Comparison of ENCODE assay signal across 19 cellular contexts in genomic region chr14:81446279-81447007, GRCh38. TPM values are rescaled to one million over a fixed set of nuclear protein-coding genes. Genes with fewer than 3 reads are reported as not detected.
DNase-seq lines count a peak whose midpoint lies in the region; ATAC-seq and TF ChIP-seq lines count a peak whose summit lies in the region.
"Had no signal": no experiment of that assay in that cellular context is flagged by ENCODE, and none has a peak within 500 bp of the region (broad histone marks: within the 10 kb centered on the region; RNA-seq: fewer than 3 reads in every experiment).

No MANE protein-coding gene starts in this region.

- H2BK12ac ChIP-seq in mesenchymal stem cell (ENCODE audit: low read length in 2 of 2): no peak overlapping the region

- DNase-seq in GM23338 (ENCODE audit: low spot score) (peak; percentile 6), astrocyte of the hippocampus (ENCODE audit: low read depth, low spot score) (peak; percentile 49), mesenchymal stem cell (no peak), NCI-H526 treated with DMSO at 0.1 percent for 48 hours (lab: John Stamatoyannopoulos, UW) (no peak)
- DNase-seq: BE2C; CD4-positive, CD25-positive, alpha-beta regulatory T cell; COR-L47; DMS153; GOT3; KG1; NCI-H1105 treated with DMSO at 0.1 percent for 48 hours; NCI-H1694; NCI-H2081 treated with DMSO at 0.1 percent for 48 hours; NCI-H82; OCI-M1; Right ventricle myocardium superior had no signal

- H3K4me2 ChIP-seq in GM23338: no peak overlapping the region
- no peak overlapping the region for H3K4me2 ChIP-seq in mesenchymal stem cell (ENCODE audit: low read length, poor library complexity, severe bottlenecking)

- WGBS in mesenchymal stem cell: 94% methylated on average over 8 of the region's 9 CpGs

- H3K27ac ChIP-seq in GM23338 (ENCODE audit: low read depth) (no peak overlapping the region), mesenchymal stem cell (ENCODE audit: low read length, poor library complexity, severe bottlenecking) (no peak overlapping the region), skeletal muscle tissue (ENCODE audit: low read depth, low read length) (peak overlapping the region; percentile 59)

- H3K4me3 ChIP-seq in GM23338 (no peak overlapping the region), mesenchymal stem cell (ENCODE audit: insufficient read depth in 1 of 2, low read depth in 1 of 2, low read length in 2 of 2) (no peak overlapping the region), skeletal muscle tissue (ENCODE audit: low read length in 3 of 3) (no peak overlapping the region)

- H3K9ac ChIP-seq in mesenchymal stem cell (ENCODE audit: low read length) (peak overlapping the region; percentile 22), skeletal muscle tissue (ENCODE audit: low read depth in 1 of 3, low read length in 3 of 3) (no peak overlapping the region)

- H3K27me3 ChIP-seq in GM23338 (ENCODE audit: insufficient read depth) (no peaks in the 10 kb centered on the region), mesenchymal stem cell (ENCODE audit: control insufficient read depth in 1 of 2, insufficient read depth in 1 of 2, low read length in 2 of 2) (peaks cover 16 to 22% of the 10 kb centered on the region in 2 experiments), skeletal muscle tissue (ENCODE audit: control insufficient read depth in 3 of 3, insufficient read depth in 3 of 3, low read length in 3 of 3) (no peaks in the 10 kb centered on the region)
- H3K27me3 ChIP-seq: BE2C had no signal

- H3K79me1 ChIP-seq in mesenchymal stem cell (replicated peaks; ENCODE audit: low read length, poor library complexity, severe bottlenecking): no peaks in the 10 kb centered on the region

- H2BK120ac ChIP-seq in mesenchymal stem cell (ENCODE audit: low read depth, low read length): no peak overlapping the region

- no peaks in the 10 kb centered on the region for H4K20me1 ChIP-seq in GM23338 (replicated peaks; ENCODE audit: insufficient read depth)

- peaks cover 4% of the 10 kb centered on the region; the same call in 1 of the 3 replicates for H3K9me3 Mint-ChIP-seq in GM23338

- 0 out of 2 replicates have a peak, but pooled peaks cover 3% of the 10 kb centered on the region for H3K9me2 ChIP-seq in GM23338 (ENCODE audit: insufficient read depth)

- H2AK5ac ChIP-seq in mesenchymal stem cell (ENCODE audit: low read length, severe bottlenecking): no peak overlapping the region

- H3K4ac ChIP-seq in mesenchymal stem cell (ENCODE audit: low read depth in 1 of 2, low read length in 2 of 2): no peak overlapping the region

- no peak for TF ChIP-seq CTCF in GM23338 (conservative IDR thresholded peaks at IDR 0.05; ENCODE audit: low read depth in 2 of 2)

- H2AFZ ChIP-seq in GM23338 (peak overlapping the region; percentile 84), mesenchymal stem cell (ENCODE audit: low read depth, low read length) (no peak overlapping the region)

- ATAC-seq in GM23338: no peak
- ATAC-seq in HG02798 (IDR thresholded peaks at IDR 0.05; ENCODE audit: poor library complexity, unreplicated experiment): no peak
- ATAC-seq in HG03135 (IDR thresholded peaks at IDR 0.05; ENCODE audit: unreplicated experiment): no peak

- H2BK15ac ChIP-seq in mesenchymal stem cell (ENCODE audit: low read depth, poor library complexity, severe bottlenecking): no peak overlapping the region

- no peak overlapping the region for H4K8ac ChIP-seq in mesenchymal stem cell (ENCODE audit: low read length)

- H3K23ac ChIP-seq in mesenchymal stem cell (ENCODE audit: low read length in 2 of 2): no peak overlapping the region

- H3K27me3 Mint-ChIP-seq in GM23338 (ENCODE audit: insufficient read depth, low read depth, poor library complexity): peaks cover 2% of the 10 kb centered on the region

- H3K18ac ChIP-seq in mesenchymal stem cell (ENCODE audit: low read depth in 1 of 2, low read length in 2 of 2): no peak overlapping the region

- H3K4me1 ChIP-seq in GM23338 (ENCODE audit: insufficient read depth): peaks cover 15% of the 10 kb centered on the region; the same call in 1 of the 2 replicates
- H3K4me1 ChIP-seq in mesenchymal stem cell (ENCODE audit: control insufficient read depth, insufficient read depth, low read depth, low read length): peaks cover 11% of the 10 kb centered on the region
- peaks cover 39 to 45% (median 44%) of the 10 kb centered on the region in 3 donors for H3K4me1 ChIP-seq in skeletal muscle tissue (ENCODE audit: control insufficient read depth in 3 of 3, insufficient read depth in 3 of 3, low read length in 3 of 3)

- H3K36me3 ChIP-seq in GM23338 (ENCODE audit: insufficient read depth) (no peaks in the 10 kb centered on the region), mesenchymal stem cell (ENCODE audit: control insufficient read depth in 1 of 2, insufficient read depth in 2 of 2, low read depth in 1 of 2, low read length in 2 of 2) (no peaks in the 10 kb centered on the region), skeletal muscle tissue (ENCODE audit: control insufficient read depth in 3 of 3, insufficient read depth in 3 of 3, low read length in 3 of 3) (no peaks in the 10 kb centered on the region)
- H3K36me3 ChIP-seq: BE2C had no signal

- H3K14ac ChIP-seq in mesenchymal stem cell (ENCODE audit: low read length in 2 of 2): no peak overlapping the region

- H3K9me3 ChIP-seq in mesenchymal stem cell (ENCODE audit: control insufficient read depth, low read length): no peaks in the 10 kb centered on the region
- no peaks in the 10 kb centered on the region for H3K9me3 ChIP-seq in skeletal muscle tissue (ENCODE audit: control insufficient read depth in 3 of 3, low read length in 3 of 3)
- H3K9me3 ChIP-seq: BE2C had no signal

- no peak overlapping the region for H3K27ac Mint-ChIP-seq in GM23338
- H3K27ac Mint-ChIP-seq: CD4-positive, CD25-positive, alpha-beta regulatory T cell had no signal

- H2BK5ac ChIP-seq in mesenchymal stem cell (ENCODE audit: low read depth, low read length, poor library complexity, severe bottlenecking): no peak overlapping the region

- no peaks in the 10 kb centered on the region for H3K79me2 ChIP-seq in GM23338 (replicated peaks; ENCODE audit: insufficient read depth)

- H3K4me3 Mint-ChIP-seq in GM23338: no peak overlapping the region
- H3K4me3 Mint-ChIP-seq: CD4-positive, CD25-positive, alpha-beta regulatory T cell had no signal

- no peaks in the 10 kb centered on the region for H3K36me3 Mint-ChIP-seq in GM23338 (ENCODE audit: low read depth)
- H3K36me3 Mint-ChIP-seq: CD4-positive, CD25-positive, alpha-beta regulatory T cell had no signal

- H3F3A ChIP-seq in GM23338 (replicated peaks; ENCODE audit: low read depth): no peaks in the 10 kb centered on the region

- H4K91ac ChIP-seq in mesenchymal stem cell (ENCODE audit: low read length): no peak overlapping the region

- peaks cover 22% of the 10 kb centered on the region for H3K4me1 Mint-ChIP-seq in GM23338
- H3K4me1 Mint-ChIP-seq: CD4-positive, CD25-positive, alpha-beta regulatory T cell had no signal

TF ChIP-seq in GM23338, 12 proteins besides CTCF, POLR2A, EP300 and RAD21 (continues in another document):
- TF ChIP-seq NANOG (IDR thresholded peaks at IDR 0.05; ENCODE audit: borderline replicate concordance) (no peak), JUNB (IDR thresholded peaks at IDR 0.05; ENCODE audit: unreplicated experiment) (no peak), STAT1 (IDR thresholded peaks at IDR 0.05; ENCODE audit: unreplicated experiment) (no peak), ETS1 (IDR thresholded peaks at IDR 0.05) (no peak)

RNA-seq across cellular contexts. Expression of gene STON2, which starts 46.3 kb away (rescaled TPM):
- total RNA-seq in GM23338 (2014; rRNA removed; shearing (Covaris generic)): 65.4 and 71.0 TPM in 2 replicates
- 8.2 and 9.5 TPM in 2 replicates for polyA plus RNA-seq in GM23338 (2016; fragmentation: Nextera tagmentation; extraction: Ambion mirVana)
- polyA plus RNA-seq in mesenchymal stem cell (2013, experiment 1 of 2): not detected
- not detected for polyA plus RNA-seq in mesenchymal stem cell (2013, experiment 2 of 2)
- total RNA-seq in skeletal muscle tissue: 30.8 TPM
- polyA plus RNA-seq: CD4-positive, CD25-positive, alpha-beta regulatory T cell had no signal

Comparison
In these comparisons a context has a peak if more than half of its experiments do, and no peak if none do; other contexts are left out.
1. DNase-seq: peak in GM23338 (single experiment) and astrocyte of the hippocampus (single experiment); none in mesenchymal stem cell (single experiment) and NCI-H526 treated with DMSO at 0.1 percent for 48 hours (single experiment).